ENCODE assay signal across 16 cellular contexts in the genomic region with DNA sequence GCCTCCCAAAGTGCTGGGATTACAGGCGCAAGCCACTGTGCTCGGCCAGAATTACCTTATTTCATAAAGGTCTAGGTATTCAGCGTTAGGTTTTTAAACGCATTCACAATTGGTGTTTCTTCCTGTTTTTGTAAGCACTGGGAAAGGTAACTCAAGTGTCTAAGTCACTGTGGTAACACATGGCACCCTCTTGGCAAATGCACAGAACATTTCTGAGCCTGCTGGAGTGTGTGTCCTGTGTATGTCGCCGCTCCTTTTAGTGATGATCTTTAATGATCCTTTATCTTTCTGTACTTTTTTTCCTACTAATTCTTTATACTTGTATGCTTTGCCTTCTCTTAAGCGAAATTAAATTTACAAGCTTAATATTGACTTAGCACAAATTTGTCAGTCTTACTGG.
DNase-seq lines count a peak whose midpoint lies in the region; ATAC-seq, FAIRE-seq and TF ChIP-seq lines count a peak whose summit lies in the region.
"Had no signal": no experiment of that assay in that cellular context is flagged by ENCODE, and none has a peak within 500 bp of the region (broad histone marks: within the 10 kb centered on the region; RNA-seq: fewer than 3 reads in every experiment).

No MANE protein-coding gene starts in this region.

- POLR2A ChIA-PET in HepG2 (lab: Yijun Ruan, JAX): no interaction called here

- TF ChIP-seq RAD21 in HepG2 (CRISPR knock-in tag; IDR thresholded peaks at IDR 0.05): no peak

- FAIRE-seq in HepG2 (lab: Jason Lieb, UNC): no peak
- FAIRE-seq: GM12878, HTR-8/SVneo had no signal

- no peaks in the 10 kb centered on the region for H4K20me1 ChIP-seq in HepG2 (ENCODE audit: insufficient read depth, low read length)

- TF ChIP-seq POLR2A in HepG2 (IDR thresholded peaks at IDR 0.05; ENCODE audit: insufficient read depth in 1 of 2, low read depth in 2 of 2, low read length in 2 of 2) (no peak), right lobe of liver (IDR thresholded peaks at IDR 0.05) (no peak)

- no peak overlapping the region for H3K9ac ChIP-seq in HepG2 (ENCODE audit: insufficient read depth, low read depth, low read length)
- H3K9ac ChIP-seq: BLaER1 treated with 17β-estradiol and CSF1 and Interleukin-3, amounts not matched to agents 10 nM and 100 nM had no signal

- WGBS in HepG2 (ENCODE audit: low lambda C conversion rate): 98% methylated on average over 7 of the region's 7 CpGs
- 95% methylated on average over 7 of the region's 7 CpGs for WGBS in right lobe of liver (ENCODE audit: insufficient coverage, low coverage, low lambda C conversion rate, missing lambda C conversion rate)

- no peaks in the 10 kb centered on the region for H3K4me1 ChIP-seq in HepG2 (ENCODE audit: insufficient read depth, low read length)
- H3K4me1 ChIP-seq in right lobe of liver: no peaks in the 10 kb centered on the region

- peaks cover 2% of the 10 kb centered on the region for H3K79me2 ChIP-seq in HepG2 (ENCODE audit: insufficient read depth, low read length)

- H3K27ac ChIP-seq in HepG2 (ENCODE audit: extremely low read length, insufficient read depth, low read length) (no peak overlapping the region), right lobe of liver (no peak overlapping the region), substantia nigra (ENCODE audit: low read depth, low read length, poor library complexity, severe bottlenecking) (no peak overlapping the region)
- H3K27ac ChIP-seq: BLaER1 treated with 17β-estradiol and CSF1 and Interleukin-3, amounts not matched to agents 10 nM and 100 nM had no signal

- no peak overlapping the region for H3K4me2 ChIP-seq in HepG2 (ENCODE audit: low read depth, low read length)
- H3K4me2 ChIP-seq: BLaER1 treated with 17β-estradiol and CSF1 and Interleukin-3, amounts not matched to agents 10 nM and 100 nM had no signal

- H3K4me3 ChIP-seq in HepG2 (replicated peaks in 1 of 3; ENCODE audit: insufficient read depth in 1 of 3, low read depth in 2 of 3, low read length in 3 of 3) (no peak overlapping the region), right lobe of liver (no peak overlapping the region)
- H3K4me3 ChIP-seq: BLaER1 treated with 17β-estradiol and CSF1 and Interleukin-3, amounts not matched to agents 10 nM and 100 nM; GM12878 had no signal

- H3K27ac Mint-ChIP-seq in progenitor cell of endocrine pancreas: peak overlapping the region; percentile 31
- H3K27ac Mint-ChIP-seq: B cell; CD8-positive, alpha-beta T cell; IgD-negative memory B cell had no signal

- TF ChIP-seq CTCF in HepG2 (CRISPR knock-in tag; IDR thresholded peaks at IDR 0.05) (no peak), right lobe of liver (IDR thresholded peaks at IDR 0.05) (no peak), progenitor cell of endocrine pancreas (IDR thresholded peaks at IDR 0.05; ENCODE audit: unreplicated experiment) (no peak)

- H3K4me1 Mint-ChIP-seq in progenitor cell of endocrine pancreas (ENCODE audit: low read depth): peaks cover 3% of the 10 kb centered on the region

- in situ Hi-C loops in HepG2 (cut with HindIII; ENCODE audit: extremely low pct_ligation_motif_present, low pct_unique_long_range_greater_than_20kb): no loop called here

- intact Hi-C loops in HepG2 (cut with micrococcal nuclease; ENCODE audit: unreplicated experiment): no loop called here
- intact Hi-C loops in right lobe of liver (cut with DNase I): loop anchor here (10.0 kb wide), 2 partner anchors 145 to 475 kb away; no protein-coding TSS in a partner anchor

- H3K27me3 ChIP-seq in HepG2 (ENCODE audit: control insufficient read depth in 1 of 2, insufficient read depth in 2 of 2, low read length in 2 of 2) (no peaks in the 10 kb centered on the region), right lobe of liver (no peaks in the 10 kb centered on the region)
- H3K27me3 ChIP-seq: BLaER1 treated with 17β-estradiol and CSF1 and Interleukin-3, amounts not matched to agents 10 nM and 100 nM had no signal

- ATAC-seq in HepG2: no peak
- ATAC-seq in right lobe of liver: no peak
- ATAC-seq: CD8-positive, alpha-beta T cell; GM12878 had no signal

- TF ChIP-seq EP300 in HepG2 (IDR thresholded peaks at IDR 0.05; ENCODE audit: low read depth in 2 of 2, low read length in 2 of 2) (no peak), HepG2 (CRISPR knock-in tag; IDR thresholded peaks at IDR 0.05; ENCODE audit: borderline replicate concordance) (no peak)

- H3K9me3 ChIP-seq in HepG2 (ENCODE audit: low read length) (no peaks in the 10 kb centered on the region), right lobe of liver (no peaks in the 10 kb centered on the region)

- DNase-seq in HepG2 (ENCODE audit: low spot score) (no peak), right lobe of liver (no peak), cerebellum (ENCODE audit: low spot score) (peak; percentile 49), progenitor cell of endocrine pancreas (ENCODE audit: low spot score, unreplicated experiment) (no peak), NCI-H1092 treated with DMSO at 0.1 percent for 48 hours (lab: John Stamatoyannopoulos, UW) (no peak), NCI-H748 treated with DMSO at 0.1 percent for 48 hours (lab: John Stamatoyannopoulos, UW) (no peak), substantia nigra (lab: John Stamatoyannopoulos, UW) (no peak)
- DNase-seq: Calu3; CD8-positive, alpha-beta T cell; DMS79 treated with DMSO at 0.1 percent for 48 hours; HCEC 1CT had no signal

- H2AFZ ChIP-seq in HepG2 (ENCODE audit: low read length): no peak overlapping the region

- CTCF ChIA-PET in HepG2 (lab: Yijun Ruan, JAX; ENCODE audit: low intra/inter-chr PET ratio, low total read pairs): no interaction called here

- peaks cover 0 to 11% of the 10 kb centered on the region in 2 experiments; a peak in 3 of 5 replicates for H3K36me3 ChIP-seq in HepG2 (replicated peaks in 1 of 2; ENCODE audit: control insufficient read depth in 1 of 2, insufficient read depth in 2 of 2, low read length in 2 of 2)
- H3K36me3 ChIP-seq in right lobe of liver: no peaks in the 10 kb centered on the region

- no peaks in the 10 kb centered on the region for H3K9me3 Mint-ChIP-seq in progenitor cell of endocrine pancreas (ENCODE audit: low read depth)
- H3K9me3 Mint-ChIP-seq: CD8-positive, alpha-beta T cell; IgD-negative memory B cell had no signal

- H3K36me3 Mint-ChIP-seq in progenitor cell of endocrine pancreas (ENCODE audit: insufficient read depth): peaks cover 8% of the 10 kb centered on the region

- no TSS peak for BruUV-seq in HepG2 (replicated peaks; lab: Mats Ljungman, UMichigan)

- no peak overlapping the region for H3K4me3 Mint-ChIP-seq in progenitor cell of endocrine pancreas (ENCODE audit: low read depth)
- H3K4me3 Mint-ChIP-seq: B cell; CD8-positive, alpha-beta T cell had no signal

- H3K27me3 Mint-ChIP-seq in progenitor cell of endocrine pancreas: no peaks in the 10 kb centered on the region
- H3K27me3 Mint-ChIP-seq: B cell, IgD-negative memory B cell had no signal

TF ChIP-seq in HepG2, 621 proteins besides CTCF, POLR2A, EP300 and RAD21:
- TF ChIP-seq RBM22 (optimal IDR thresholded peaks at IDR 0.05; ENCODE audit: low read length): peak; percentile 41
- TF ChIP-seq ZNF768 (CRISPR knock-in tag; IDR thresholded peaks at IDR 0.05): no peak
TF ChIP-seq in HepG2: peak in this region for 1.
